10 cellular contexts compared by ENCODE assay signal in the genomic region with DNA sequence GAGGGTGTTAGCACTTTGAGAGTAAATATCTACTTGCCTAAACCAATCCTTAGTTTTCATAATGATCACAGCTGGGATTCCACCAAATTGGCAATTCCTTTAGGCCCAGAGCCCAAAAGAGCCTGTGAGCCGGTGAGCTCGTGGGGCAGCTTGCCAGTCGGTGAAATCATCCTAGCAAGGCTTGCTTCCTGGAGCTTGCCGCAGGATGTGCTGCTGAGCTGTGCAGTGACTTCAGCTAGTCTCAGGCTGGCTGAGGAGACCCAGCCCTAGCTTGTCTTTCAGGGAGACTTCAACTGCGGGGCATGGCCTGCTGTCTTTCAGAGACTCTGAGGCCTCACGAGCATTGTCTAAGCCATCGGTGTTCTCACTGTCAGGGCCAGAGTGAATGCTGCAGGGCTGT.
A peak's percentile ranks its signal among the peaks of the same experiment; 100 is the strongest.
DNase-seq lines count a peak whose midpoint lies in the region; ATAC-seq and TF ChIP-seq lines count a peak whose summit lies in the region.
"Had no signal": no experiment of that assay in that cellular context is flagged by ENCODE, and none has a peak within 500 bp of the region (broad histone marks: within the 10 kb centered on the region; RNA-seq: fewer than 3 reads in every experiment).

No MANE protein-coding gene starts in this region.

- H3K36me3 ChIP-seq in upper lobe of right lung = peaks cover 4% of the 10 kb centered on the region

- peaks cover 46% of the 10 kb centered on the region for H3K36me3 Mint-ChIP-seq in activated naive CD4-positive, alpha-beta T cell treated with anti-CD3 and anti-CD28 coated beads for 36 hours (ENCODE audit: low read depth)

- ATAC-seq in upper lobe of right lung = peak; percentile 20
- ATAC-seq in GM21360 (IDR thresholded peaks at IDR 0.05; ENCODE audit: unreplicated experiment) = no peak

- H3K27ac Mint-ChIP-seq in activated naive CD4-positive, alpha-beta T cell treated with anti-CD3 and anti-CD28 coated beads for 36 hours = no peak overlapping the region

- intact Hi-C loops in activated naive CD4-positive, alpha-beta T cell treated with anti-CD3 and anti-CD28 coated beads for 36 hours (cut with micrococcal nuclease) = loop anchor here (2.0 kb wide), 2 partner anchors 33 to 67 kb away; no protein-coding TSS in a partner anchor
- intact Hi-C loops in upper lobe of right lung (cut with DNase I) = loop anchor here (10.0 kb wide), 1 partner anchor 67 kb away; no protein-coding TSS in a partner anchor

- no peak overlapping the region for H3K4me3 Mint-ChIP-seq in activated naive CD4-positive, alpha-beta T cell treated with anti-CD3 and anti-CD28 coated beads for 36 hours
- H3K4me3 Mint-ChIP-seq: CD4-positive, alpha-beta T cell had no signal

- peak; percentile 26 for TF ChIP-seq CTCF in upper lobe of right lung (IDR thresholded peaks at IDR 0.05)

- peak; percentile 30 for DNase-seq in activated naive CD4-positive, alpha-beta T cell treated with anti-CD3 and anti-CD28 coated beads for 36 hours
- no peak for DNase-seq in activated naive CD4-positive, alpha-beta T cell treated with anti-CD3 and anti-CD28 coated beads, Interleukin-2, amount 50 U/mL, for 16 hours
- DNase-seq in dermis blood vessel endothelial cell (peak; percentile 81), lung microvascular endothelial cell (ENCODE audit: low read depth in 2 of 2) (peak; percentile 60 to 72), upper lobe of right lung (no peak), DMS114 treated with DMSO at 0.1 percent for 48 hours (lab: John Stamatoyannopoulos, UW; ENCODE audit: unreplicated experiment) (no peak), Kasumi-1 (lab: John Stamatoyannopoulos, UW) (no peak)
- DNase-seq: NCI-H2029 treated with DMSO at 0.1 percent for 48 hours had no signal

- H3K4me1 ChIP-seq in upper lobe of right lung = peaks cover 5% of the 10 kb centered on the region

- H3K9me3 ChIP-seq in upper lobe of right lung = no peaks in the 10 kb centered on the region

- peaks cover 1% of the 10 kb centered on the region for H3K9me3 Mint-ChIP-seq in activated naive CD4-positive, alpha-beta T cell treated with anti-CD3 and anti-CD28 coated beads for 36 hours

- no peak overlapping the region for H3K4me3 ChIP-seq in upper lobe of right lung

- H3K27me3 ChIP-seq in upper lobe of right lung = no peaks in the 10 kb centered on the region

- H3K4me1 Mint-ChIP-seq in activated naive CD4-positive, alpha-beta T cell treated with anti-CD3 and anti-CD28 coated beads for 36 hours (ENCODE audit: low read depth) = peaks cover 32% of the 10 kb centered on the region

- H3K27me3 Mint-ChIP-seq in activated naive CD4-positive, alpha-beta T cell treated with anti-CD3 and anti-CD28 coated beads for 36 hours (ENCODE audit: low read depth) = no peaks in the 10 kb centered on the region
- H3K27me3 Mint-ChIP-seq: CD4-positive, alpha-beta T cell had no signal

- CTCF ChIA-PET in activated naive CD4-positive, alpha-beta T cell treated with anti-CD3 and anti-CD28 coated beads for 36 hours (lab: Charles Lee) = interaction anchor here (0.9 to 1.3 kb wide), 4 partner anchors 48 to 71 kb away, joined by 3 to 6 read pairs (median 4); no protein-coding TSS in a partner anchor

- no peak overlapping the region for H3K27ac ChIP-seq in upper lobe of right lung

Comparison
In these comparisons a context has a peak if more than half of its experiments do, and no peak if none do; other contexts are left out.
1. DNase-seq: peak in activated naive CD4-positive, alpha-beta T cell treated with anti-CD3 and anti-CD28 coated beads for 36 hours (single experiment), dermis blood vessel endothelial cell (single experiment) and lung microvascular endothelial cell (2 of 2); none in activated naive CD4-positive, alpha-beta T cell treated with anti-CD3 and anti-CD28 coated beads, Interleukin-2, amount 50 U/mL, for 16 hours (single experiment), upper lobe of right lung (single experiment), DMS114 treated with DMSO at 0.1 percent for 48 hours (single experiment) and Kasumi-1 (0 of 2).